ENCODE assay signal across 1 cellular context in the genomic region with DNA sequence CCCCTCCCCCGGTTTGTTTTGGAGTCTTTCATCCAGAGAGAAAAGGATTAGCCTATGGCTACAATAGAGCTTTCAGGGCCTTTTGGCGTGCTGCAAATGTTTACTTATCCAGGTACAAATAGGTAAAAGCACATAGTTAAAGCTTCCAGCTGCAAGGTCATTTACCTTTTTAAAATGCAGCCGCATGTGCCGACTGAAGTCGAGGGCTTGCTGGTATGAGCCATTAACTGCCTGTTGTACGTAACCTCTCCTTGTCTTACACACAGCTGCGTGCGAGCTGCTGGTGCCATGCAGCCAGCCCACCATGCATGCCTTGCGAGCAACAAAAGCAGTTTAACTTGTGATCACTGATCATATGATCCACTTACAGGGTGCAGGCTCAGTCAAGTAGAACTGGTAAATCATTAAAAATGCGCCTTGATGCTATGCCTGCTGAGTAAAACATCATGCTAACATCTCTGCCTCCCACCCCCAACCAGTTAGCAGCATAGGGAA.
TF ChIP-seq lines count a peak whose summit lies in the region.

No MANE protein-coding gene starts in this region.

TF ChIP-seq in GM23338, 12 proteins besides CTCF, POLR2A, EP300 and RAD21:
- TF ChIP-seq, protein P1, sequence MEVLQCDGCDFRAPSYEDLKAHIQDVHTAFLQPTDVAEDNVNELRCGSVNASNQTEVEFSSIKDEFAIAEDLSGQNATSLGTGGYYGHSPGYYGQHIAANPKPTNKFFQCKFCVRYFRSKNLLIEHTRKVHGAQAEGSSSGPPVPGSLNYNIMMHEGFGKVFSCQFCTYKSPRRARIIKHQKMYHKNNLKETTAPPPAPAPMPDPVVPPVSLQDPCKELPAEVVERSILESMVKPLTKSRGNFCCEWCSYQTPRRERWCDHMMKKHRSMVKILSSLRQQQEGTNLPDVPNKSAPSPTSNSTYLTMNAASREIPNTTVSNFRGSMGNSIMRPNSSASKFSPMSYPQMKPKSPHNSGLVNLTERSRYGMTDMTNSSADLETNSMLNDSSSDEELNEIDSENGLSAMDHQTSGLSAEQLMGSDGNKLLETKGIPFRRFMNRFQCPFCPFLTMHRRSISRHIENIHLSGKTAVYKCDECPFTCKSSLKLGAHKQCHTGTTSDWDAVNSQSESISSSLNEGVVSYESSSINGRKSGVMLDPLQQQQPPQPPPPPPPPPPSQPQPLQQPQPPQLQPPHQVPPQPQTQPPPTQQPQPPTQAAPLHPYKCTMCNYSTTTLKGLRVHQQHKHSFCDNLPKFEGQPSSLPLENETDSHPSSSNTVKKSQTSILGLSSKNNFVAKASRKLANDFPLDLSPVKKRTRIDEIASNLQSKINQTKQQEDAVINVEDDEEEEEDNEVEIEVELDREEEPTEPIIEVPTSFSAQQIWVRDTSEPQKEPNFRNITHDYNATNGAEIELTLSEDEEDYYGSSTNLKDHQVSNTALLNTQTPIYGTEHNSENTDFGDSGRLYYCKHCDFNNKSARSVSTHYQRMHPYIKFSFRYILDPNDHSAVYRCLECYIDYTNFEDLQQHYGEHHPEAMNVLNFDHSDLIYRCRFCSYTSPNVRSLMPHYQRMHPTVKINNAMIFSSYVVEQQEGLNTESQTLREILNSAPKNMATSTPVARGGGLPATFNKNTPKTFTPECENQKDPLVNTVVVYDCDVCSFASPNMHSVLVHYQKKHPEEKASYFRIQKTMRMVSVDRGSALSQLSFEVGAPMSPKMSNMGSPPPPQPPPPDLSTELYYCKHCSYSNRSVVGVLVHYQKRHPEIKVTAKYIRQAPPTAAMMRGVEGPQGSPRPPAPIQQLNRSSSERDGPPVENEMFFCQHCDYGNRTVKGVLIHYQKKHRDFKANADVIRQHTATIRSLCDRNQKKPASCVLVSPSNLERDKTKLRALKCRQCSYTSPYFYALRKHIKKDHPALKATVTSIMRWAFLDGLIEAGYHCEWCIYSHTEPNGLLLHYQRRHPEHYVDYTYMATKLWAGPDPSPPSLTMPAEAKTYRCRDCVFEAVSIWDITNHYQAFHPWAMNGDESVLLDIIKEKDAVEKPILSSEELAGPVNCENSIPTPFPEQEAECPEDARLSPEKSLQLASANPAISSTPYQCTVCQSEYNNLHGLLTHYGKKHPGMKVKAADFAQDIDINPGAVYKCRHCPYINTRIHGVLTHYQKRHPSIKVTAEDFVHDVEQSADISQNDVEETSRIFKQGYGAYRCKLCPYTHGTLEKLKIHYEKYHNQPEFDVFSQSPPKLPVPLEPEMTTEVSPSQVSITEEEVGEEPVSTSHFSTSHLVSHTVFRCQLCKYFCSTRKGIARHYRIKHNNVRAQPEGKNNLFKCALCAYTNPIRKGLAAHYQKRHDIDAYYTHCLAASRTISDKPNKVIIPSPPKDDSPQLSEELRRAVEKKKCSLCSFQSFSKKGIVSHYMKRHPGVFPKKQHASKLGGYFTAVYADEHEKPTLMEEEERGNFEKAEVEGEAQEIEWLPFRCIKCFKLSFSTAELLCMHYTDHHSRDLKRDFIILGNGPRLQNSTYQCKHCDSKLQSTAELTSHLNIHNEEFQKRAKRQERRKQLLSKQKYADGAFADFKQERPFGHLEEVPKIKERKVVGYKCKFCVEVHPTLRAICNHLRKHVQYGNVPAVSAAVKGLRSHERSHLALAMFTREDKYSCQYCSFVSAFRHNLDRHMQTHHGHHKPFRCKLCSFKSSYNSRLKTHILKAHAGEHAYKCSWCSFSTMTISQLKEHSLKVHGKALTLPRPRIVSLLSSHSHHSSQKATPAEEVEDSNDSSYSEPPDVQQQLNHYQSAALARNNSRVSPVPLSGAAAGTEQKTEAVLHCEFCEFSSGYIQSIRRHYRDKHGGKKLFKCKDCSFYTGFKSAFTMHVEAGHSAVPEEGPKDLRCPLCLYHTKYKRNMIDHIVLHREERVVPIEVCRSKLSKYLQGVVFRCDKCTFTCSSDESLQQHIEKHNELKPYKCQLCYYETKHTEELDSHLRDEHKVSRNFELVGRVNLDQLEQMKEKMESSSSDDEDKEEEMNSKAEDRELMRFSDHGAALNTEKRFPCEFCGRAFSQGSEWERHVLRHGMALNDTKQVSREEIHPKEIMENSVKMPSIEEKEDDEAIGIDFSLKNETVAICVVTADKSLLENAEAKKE (CRISPR knock-in tag; IDR thresholded peaks at IDR 0.05): no peak
- TF ChIP-seq CREB1 (CRISPR knock-in tag; IDR thresholded peaks at IDR 0.05; ENCODE audit: low read depth) (no peak), EZH2phosphoT487 (IDR thresholded peaks at IDR 0.05; ENCODE audit: unreplicated experiment) (no peak), NANOG (IDR thresholded peaks at IDR 0.05; ENCODE audit: borderline replicate concordance) (no peak), STAT1 (IDR thresholded peaks at IDR 0.05; ENCODE audit: unreplicated experiment) (no peak), ZNF331 (CRISPR knock-in tag; IDR thresholded peaks at IDR 0.05; ENCODE audit: low read depth) (no peak), EZH2 (IDR thresholded peaks at IDR 0.05; ENCODE audit: low read depth, unreplicated experiment) (no peak), JUNB (IDR thresholded peaks at IDR 0.05; ENCODE audit: unreplicated experiment) (no peak), POLR2AphosphoS5 (IDR thresholded peaks at IDR 0.05; ENCODE audit: low read depth) (no peak)
- TF ChIP-seq, protein P2, sequence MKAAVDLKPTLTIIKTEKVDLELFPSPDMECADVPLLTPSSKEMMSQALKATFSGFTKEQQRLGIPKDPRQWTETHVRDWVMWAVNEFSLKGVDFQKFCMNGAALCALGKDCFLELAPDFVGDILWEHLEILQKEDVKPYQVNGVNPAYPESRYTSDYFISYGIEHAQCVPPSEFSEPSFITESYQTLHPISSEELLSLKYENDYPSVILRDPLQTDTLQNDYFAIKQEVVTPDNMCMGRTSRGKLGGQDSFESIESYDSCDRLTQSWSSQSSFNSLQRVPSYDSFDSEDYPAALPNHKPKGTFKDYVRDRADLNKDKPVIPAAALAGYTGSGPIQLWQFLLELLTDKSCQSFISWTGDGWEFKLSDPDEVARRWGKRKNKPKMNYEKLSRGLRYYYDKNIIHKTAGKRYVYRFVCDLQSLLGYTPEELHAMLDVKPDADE (IDR thresholded peaks at IDR 0.05): no peak
